In the genomic region with DNA sequence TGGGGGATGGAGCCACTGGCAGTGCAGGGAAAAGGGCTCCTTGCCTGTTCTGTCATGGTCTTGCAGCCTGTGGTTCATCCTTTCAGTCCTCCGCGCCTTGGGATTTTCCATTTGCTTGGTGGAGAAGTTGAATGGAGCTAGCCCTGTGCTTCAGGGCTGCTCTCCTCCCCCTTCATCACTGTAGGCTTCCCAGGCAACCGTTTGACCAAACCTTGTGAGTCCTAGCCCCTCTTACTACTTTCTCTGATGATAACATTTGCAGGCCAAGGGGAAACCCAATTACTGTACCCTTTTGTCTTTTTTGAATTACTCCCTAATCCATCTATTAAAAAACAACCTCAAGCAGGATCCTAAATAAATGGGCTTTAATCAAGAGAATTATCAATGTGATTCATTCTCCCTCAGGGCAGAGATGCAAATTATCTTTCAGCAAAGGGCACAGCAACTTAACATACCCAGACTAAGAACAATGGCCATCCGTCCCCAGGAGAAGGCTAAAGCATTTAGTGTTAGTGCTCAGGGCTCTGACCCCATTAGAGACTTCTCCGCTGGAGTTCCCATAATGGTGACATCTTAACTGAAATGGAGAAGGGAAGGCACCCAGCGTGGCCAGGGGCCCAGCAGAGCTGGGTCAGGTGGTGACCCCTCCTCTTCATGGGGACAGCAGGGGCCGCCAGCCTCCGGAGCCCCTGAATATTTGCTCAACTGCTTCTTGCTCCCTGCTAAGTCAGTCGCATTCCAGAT, we compare ENCODE assay signal across 1 cellular context.
A peak's percentile ranks its signal among the peaks of the same experiment; 100 is the strongest.
TF ChIP-seq lines count a peak whose summit lies in the region.

No MANE protein-coding gene starts in this region.

TF ChIP-seq in HepG2, 621 proteins besides CTCF, POLR2A, EP300 and RAD21:
- TF ChIP-seq ZNF709 (CRISPR knock-in tag; IDR thresholded peaks at IDR 0.05), result 0 out of 2 replicates have a peak, but pooled peaks have one; percentile 32
- TF ChIP-seq, protein P1, sequence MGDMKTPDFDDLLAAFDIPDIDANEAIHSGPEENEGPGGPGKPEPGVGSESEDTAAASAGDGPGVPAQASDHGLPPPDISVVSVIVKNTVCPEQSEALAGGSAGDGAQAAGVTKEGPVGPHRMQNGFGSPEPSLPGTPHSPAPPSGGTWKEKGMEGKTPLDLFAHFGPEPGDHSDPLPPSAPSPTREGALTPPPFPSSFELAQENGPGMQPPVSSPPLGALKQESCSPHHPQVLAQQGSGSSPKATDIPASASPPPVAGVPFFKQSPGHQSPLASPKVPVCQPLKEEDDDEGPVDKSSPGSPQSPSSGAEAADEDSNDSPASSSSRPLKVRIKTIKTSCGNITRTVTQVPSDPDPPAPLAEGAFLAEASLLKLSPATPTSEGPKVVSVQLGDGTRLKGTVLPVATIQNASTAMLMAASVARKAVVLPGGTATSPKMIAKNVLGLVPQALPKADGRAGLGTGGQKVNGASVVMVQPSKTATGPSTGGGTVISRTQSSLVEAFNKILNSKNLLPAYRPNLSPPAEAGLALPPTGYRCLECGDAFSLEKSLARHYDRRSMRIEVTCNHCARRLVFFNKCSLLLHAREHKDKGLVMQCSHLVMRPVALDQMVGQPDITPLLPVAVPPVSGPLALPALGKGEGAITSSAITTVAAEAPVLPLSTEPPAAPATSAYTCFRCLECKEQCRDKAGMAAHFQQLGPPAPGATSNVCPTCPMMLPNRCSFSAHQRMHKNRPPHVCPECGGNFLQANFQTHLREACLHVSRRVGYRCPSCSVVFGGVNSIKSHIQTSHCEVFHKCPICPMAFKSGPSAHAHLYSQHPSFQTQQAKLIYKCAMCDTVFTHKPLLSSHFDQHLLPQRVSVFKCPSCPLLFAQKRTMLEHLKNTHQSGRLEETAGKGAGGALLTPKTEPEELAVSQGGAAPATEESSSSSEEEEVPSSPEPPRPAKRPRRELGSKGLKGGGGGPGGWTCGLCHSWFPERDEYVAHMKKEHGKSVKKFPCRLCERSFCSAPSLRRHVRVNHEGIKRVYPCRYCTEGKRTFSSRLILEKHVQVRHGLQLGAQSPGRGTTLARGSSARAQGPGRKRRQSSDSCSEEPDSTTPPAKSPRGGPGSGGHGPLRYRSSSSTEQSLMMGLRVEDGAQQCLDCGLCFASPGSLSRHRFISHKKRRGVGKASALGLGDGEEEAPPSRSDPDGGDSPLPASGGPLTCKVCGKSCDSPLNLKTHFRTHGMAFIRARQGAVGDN (CRISPR knock-in tag; IDR thresholded peaks at IDR 0.05), result peak; percentile 6; the same call in 1 of the 2 replicates
- TF ChIP-seq, protein P2, sequence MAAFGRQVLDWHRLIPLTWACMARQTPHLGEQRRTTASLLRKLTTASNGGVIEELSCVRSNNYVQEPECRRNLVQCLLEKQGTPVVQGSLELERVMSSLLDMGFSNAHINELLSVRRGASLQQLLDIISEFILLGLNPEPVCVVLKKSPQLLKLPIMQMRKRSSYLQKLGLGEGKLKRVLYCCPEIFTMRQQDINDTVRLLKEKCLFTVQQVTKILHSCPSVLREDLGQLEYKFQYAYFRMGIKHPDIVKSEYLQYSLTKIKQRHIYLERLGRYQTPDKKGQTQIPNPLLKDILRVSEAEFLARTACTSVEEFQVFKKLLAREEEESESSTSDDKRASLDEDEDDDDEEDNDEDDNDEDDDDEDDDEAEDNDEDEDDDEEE (CRISPR knock-in tag; IDR thresholded peaks at IDR 0.05), result 0 out of 2 replicates have a peak, but pooled peaks have one; percentile 40
- TF ChIP-seq ZNF383 (CRISPR knock-in tag; IDR thresholded peaks at IDR 0.05; ENCODE audit: borderline replicate concordance), result no peak
- TF ChIP-seq, protein P3, sequence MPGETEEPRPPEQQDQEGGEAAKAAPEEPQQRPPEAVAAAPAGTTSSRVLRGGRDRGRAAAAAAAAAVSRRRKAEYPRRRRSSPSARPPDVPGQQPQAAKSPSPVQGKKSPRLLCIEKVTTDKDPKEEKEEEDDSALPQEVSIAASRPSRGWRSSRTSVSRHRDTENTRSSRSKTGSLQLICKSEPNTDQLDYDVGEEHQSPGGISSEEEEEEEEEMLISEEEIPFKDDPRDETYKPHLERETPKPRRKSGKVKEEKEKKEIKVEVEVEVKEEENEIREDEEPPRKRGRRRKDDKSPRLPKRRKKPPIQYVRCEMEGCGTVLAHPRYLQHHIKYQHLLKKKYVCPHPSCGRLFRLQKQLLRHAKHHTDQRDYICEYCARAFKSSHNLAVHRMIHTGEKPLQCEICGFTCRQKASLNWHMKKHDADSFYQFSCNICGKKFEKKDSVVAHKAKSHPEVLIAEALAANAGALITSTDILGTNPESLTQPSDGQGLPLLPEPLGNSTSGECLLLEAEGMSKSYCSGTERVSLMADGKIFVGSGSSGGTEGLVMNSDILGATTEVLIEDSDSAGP (CRISPR knock-in tag; IDR thresholded peaks at IDR 0.05; ENCODE audit: borderline replicate concordance), result 0 out of 2 replicates have a peak, but pooled peaks have one; percentile 11
